ENCODE assay signal across 24 cellular contexts in the genomic region with DNA sequence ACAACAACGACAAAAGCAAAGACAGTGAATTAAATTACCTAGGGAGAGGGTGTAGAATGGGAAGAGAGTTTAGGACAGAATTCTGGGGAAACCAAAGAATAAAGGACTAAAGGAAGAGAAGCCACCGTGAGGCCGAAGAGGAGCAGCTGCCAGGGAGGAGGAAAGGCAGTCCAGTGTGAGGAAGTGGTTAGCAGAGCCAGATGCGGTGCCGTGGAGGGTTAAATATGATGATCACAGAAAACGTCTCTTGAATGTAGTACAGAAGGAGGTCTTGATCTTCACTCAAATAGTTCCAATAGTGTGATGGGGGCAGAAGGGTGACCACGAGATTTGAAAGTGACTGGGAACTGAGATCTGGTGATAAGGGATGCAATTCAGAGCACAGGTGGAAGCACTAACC.
"Had no signal": no experiment of that assay in that cellular context is flagged by ENCODE, and none has a peak within 500 bp of the region (broad histone marks: within the 10 kb centered on the region; RNA-seq: fewer than 3 reads in every experiment).

No MANE protein-coding gene starts in this region.

- H3K9me3 ChIP-seq: ascending aorta, spleen, tibial artery had no signal

- H3K4me3 ChIP-seq: ascending aorta, coronary artery, spleen, tibial artery had no signal

- FAIRE-seq: endometrium, kidney had no signal

- H3K9me3 Mint-ChIP-seq: activated B cell treated with CpG ODN at 0.5 μM for 24 hours; activated CD4-positive, alpha-beta memory T cell treated with anti-CD3 and anti-CD28 coated beads, Interleukin-2, amount 10 ng/mL, durations not matched to agents 7 days and 5 days; activated naive CD4-positive, alpha-beta T cell treated with anti-CD3 and anti-CD28 coated beads, Interleukin-2, amount 10 ng/mL, durations not matched to agents 7 days and 5 days; nephron progenitor cell had no signal

- H3K36me3 Mint-ChIP-seq: activated naive CD4-positive, alpha-beta T cell treated with anti-CD3 and anti-CD28 coated beads, Interleukin-2, amount 10 ng/mL, durations not matched to agents 7 days and 5 days; mesothelial cell of epicardium had no signal

- H3K27ac ChIP-seq: ascending aorta, coronary artery, spleen, tibial artery had no signal

- DNase-seq: activated B cell treated with CpG ODN at 0.5 μM for 24 hours; activated CD4-positive, alpha-beta memory T cell treated with anti-CD3 and anti-CD28 coated beads, Interleukin-2, amount 10 ng/mL, durations not matched to agents 7 days and 5 days; activated CD4-positive, alpha-beta T cell treated with anti-CD3 and anti-CD28 coated beads for 4 hours; activated CD8-positive, alpha-beta memory T cell treated with anti-CD3 and anti-CD28 coated beads, Interleukin-2, amount 50 U/mL, for 48 hours; activated effector memory CD4-positive, alpha-beta T cell treated with Interleukin-2 at 50 U/mL for 16 hours; activated naive CD4-positive, alpha-beta T cell treated with anti-CD3 and anti-CD28 coated beads, Interleukin-2, amount 10 ng/mL, durations not matched to agents 7 days and 5 days; activated T-cell treated with anti-CD3 and anti-CD28 coated beads, Interleukin-2, amount 50 U/mL, for 48 hours; erythroblast; foreskin melanocyte; head of caudate nucleus; kidney; nephron progenitor cell; nucleus accumbens; spleen; stimulated activated CD4-positive, alpha-beta T cell treated with anti-CD3 and anti-CD28 coated beads, Interleukin-4, amount 100 ng/mL, for 4 hours; stimulated activated naive CD8-positive, alpha-beta T cell treated with anti-CD3 and anti-CD28 coated beads, Interleukin-15, Interleukin-2, amounts not matched to agents 100 U/mL and 50 U/mL, for 24 hours; substantia nigra; tibial artery had no signal

- H3K36me3 ChIP-seq: ascending aorta, spleen, tibial artery had no signal

- H3K27me3 ChIP-seq: ascending aorta, spleen, tibial artery had no signal

- H3K4me1 Mint-ChIP-seq: activated B cell treated with CpG ODN at 0.5 μM for 24 hours, nephron progenitor cell had no signal

- H3K4me1 ChIP-seq: ascending aorta, spleen, tibial artery had no signal

- H3K4me3 Mint-ChIP-seq: activated B cell treated with CpG ODN at 0.5 μM for 24 hours; activated CD4-positive, alpha-beta memory T cell treated with anti-CD3 and anti-CD28 coated beads, Interleukin-2, amount 10 ng/mL, durations not matched to agents 7 days and 5 days; activated naive CD4-positive, alpha-beta T cell treated with anti-CD3 and anti-CD28 coated beads, Interleukin-2, amount 10 ng/mL, durations not matched to agents 7 days and 5 days; mesothelial cell of epicardium; nephron progenitor cell had no signal

- ATAC-seq: left lobe of liver; sciatic nerve; stimulated activated naive CD8-positive, alpha-beta T cell treated with anti-CD3 and anti-CD28 coated beads, Interleukin-15, Interleukin-2, amounts not matched to agents 100 U/mL and 50 U/mL, for 24 hours had no signal

- H3K27ac Mint-ChIP-seq: activated B cell treated with CpG ODN at 0.5 μM for 24 hours; activated CD4-positive, alpha-beta memory T cell treated with anti-CD3 and anti-CD28 coated beads, Interleukin-2, amount 10 ng/mL, durations not matched to agents 7 days and 5 days; activated naive CD4-positive, alpha-beta T cell treated with anti-CD3 and anti-CD28 coated beads, Interleukin-2, amount 10 ng/mL, durations not matched to agents 7 days and 5 days; mesothelial cell of epicardium; nephron progenitor cell had no signal
